Comparison of ENCODE assay signal across 1 cellular context in genomic region chr17:44379887-44380286, GRCh38.
TF ChIP-seq lines count a peak whose summit lies in the region.

No MANE protein-coding gene starts in this region.

TF ChIP-seq in IMR-90, 13 proteins besides CTCF, POLR2A, EP300 and RAD21:
- TF ChIP-seq ELK1 (IDR thresholded peaks at IDR 0.05; ENCODE audit: borderline replicate concordance, low read depth, low read length) (no peak), MAFK (IDR thresholded peaks at IDR 0.05; ENCODE audit: low read depth, low read length) (no peak), CEBPB (IDR thresholded peaks at IDR 0.05; ENCODE audit: low read depth, low read length) (no peak), BHLHE40 (IDR thresholded peaks at IDR 0.05; ENCODE audit: low read depth, low read length) (no peak), RFX5 (IDR thresholded peaks at IDR 0.05; ENCODE audit: low read depth, low read length) (no peak), RCOR1 (IDR thresholded peaks at IDR 0.05; ENCODE audit: insufficient replicate concordance, low read length) (no peak), FOS (IDR thresholded peaks at IDR 0.05; ENCODE audit: low read depth, low read length) (no peak), CHD1 (IDR thresholded peaks at IDR 0.05; ENCODE audit: low read depth, low read length) (no peak), NFE2L2 (IDR thresholded peaks at IDR 0.05; ENCODE audit: low read depth, low read length) (no peak), MXI1 (IDR thresholded peaks at IDR 0.05; ENCODE audit: borderline replicate concordance, low read depth, low read length) (no peak)
